8 cellular contexts compared by ENCODE assay signal in genomic region chr10:29646238-29646902, GRCh38. TPM values are rescaled to one million over a fixed set of nuclear protein-coding genes. Genes with fewer than 3 reads are reported as not detected.
DNase-seq lines count a peak whose midpoint lies in the region; ATAC-seq, FAIRE-seq and TF ChIP-seq lines count a peak whose summit lies in the region.

No MANE protein-coding gene starts in this region.

- no peak overlapping the region for H3K27ac ChIP-seq in Karpas-422 (ENCODE audit: low read length)
- peak overlapping the region; percentile 81 for H3K27ac ChIP-seq in hepatocyte
- H3K27ac ChIP-seq in kidney (ENCODE audit: low read depth in 2 of 2, low read length in 2 of 2): peak overlapping the region in 1 of 2 donors; percentile 8

- intact Hi-C loops in kidney (cut with DNase I): no loop called here

- no peaks in the 10 kb centered on the region for H3K9me3 Mint-ChIP-seq in activated naive CD4-positive, alpha-beta T cell treated with anti-CD3 and anti-CD28 coated beads, Interleukin-2, amount 10 ng/mL, durations not matched to agents 7 days and 5 days
- H3K9me3 Mint-ChIP-seq in type B pancreatic cell: peaks cover 6% of the 10 kb centered on the region

- 42% methylated on average over 8 of the region's 8 CpGs for WGBS in hepatocyte (ENCODE audit: low lambda C conversion rate, missing lambda C conversion rate)

- H3K9ac ChIP-seq in Karpas-422 (ENCODE audit: low read length) (no peak overlapping the region), kidney (ENCODE audit: low read length in 2 of 2) (no peak overlapping the region)

- ATAC-seq in HG03039 (IDR thresholded peaks at IDR 0.05; ENCODE audit: unreplicated experiment): no peak
- ATAC-seq in HG03280 (IDR thresholded peaks at IDR 0.05; ENCODE audit: unreplicated experiment): no peak

- FAIRE-seq in kidney (lab: Jason Lieb, UNC): no peak

- H3K79me2 ChIP-seq in Karpas-422 (ENCODE audit: low read length) (no peaks in the 10 kb centered on the region), hepatocyte (peaks cover 55% of the 10 kb centered on the region)

- H3K27me3 Mint-ChIP-seq in activated naive CD4-positive, alpha-beta T cell treated with anti-CD3 and anti-CD28 coated beads, Interleukin-2, amount 10 ng/mL, durations not matched to agents 7 days and 5 days: peaks cover 12% of the 10 kb centered on the region
- no peaks in the 10 kb centered on the region for H3K27me3 Mint-ChIP-seq in type B pancreatic cell

- H3K9me3 ChIP-seq in Karpas-422 (ENCODE audit: low read length) (no peaks in the 10 kb centered on the region), hepatocyte (ENCODE audit: low read depth) (no peaks in the 10 kb centered on the region), kidney (ENCODE audit: control insufficient read depth in 1 of 2, low read length in 2 of 2) (no peaks in the 10 kb centered on the region)

- TF ChIP-seq CTCF in AG09309 (IDR thresholded peaks at IDR 0.05; ENCODE audit: control insufficient read depth, insufficient read depth, low read depth, low read length, missing control alignments) (no peak), hepatocyte (IDR thresholded peaks at IDR 0.05; ENCODE audit: poor library complexity) (no peak), type B pancreatic cell (conservative IDR thresholded peaks at IDR 0.05) (no peak), kidney (IDR thresholded peaks at IDR 0.05; ENCODE audit: borderline replicate concordance, extremely low read depth, insufficient read depth) (no peak)

- H3K36me3 ChIP-seq in Karpas-422 (ENCODE audit: insufficient read depth, low read length) (no peaks in the 10 kb centered on the region), hepatocyte (replicated peaks; ENCODE audit: insufficient read depth, low read depth) (no peaks in the 10 kb centered on the region), kidney (ENCODE audit: control insufficient read depth in 1 of 2, insufficient read depth in 2 of 2, low read length in 2 of 2) (no peaks in the 10 kb centered on the region)

- H2AFZ ChIP-seq in Karpas-422 (ENCODE audit: low read length): no peak overlapping the region
- H2AFZ ChIP-seq in hepatocyte: no peak overlapping the region

- peak overlapping the region; percentile 21 for H3K4me2 ChIP-seq in Karpas-422 (ENCODE audit: low read depth, low read length, poor library complexity, severe bottlenecking)
- peak overlapping the region; percentile 54 for H3K4me2 ChIP-seq in hepatocyte

- DNase-seq in AG09309 (ENCODE audit: low read depth) (peak; percentile 78), Karpas-422 (peak; percentile 56), hepatocyte (ENCODE audit: low spot score) (peak; percentile 29), type B pancreatic cell (ENCODE audit: extremely low spot score, unreplicated experiment) (no peak), kidney (no peak)
- no peak for DNase-seq in activated naive CD4-positive, alpha-beta T cell treated with anti-CD3 and anti-CD28 coated beads, Interleukin-2, amount 10 ng/mL, durations not matched to agents 7 days and 5 days

- peaks cover 2% of the 10 kb centered on the region for H3K36me3 Mint-ChIP-seq in activated naive CD4-positive, alpha-beta T cell treated with anti-CD3 and anti-CD28 coated beads, Interleukin-2, amount 10 ng/mL, durations not matched to agents 7 days and 5 days
- peaks cover 37% of the 10 kb centered on the region for H3K36me3 Mint-ChIP-seq in type B pancreatic cell

- H3K9me2 ChIP-seq in Karpas-422 (replicated peaks; ENCODE audit: insufficient read depth, low read length) (no peaks in the 10 kb centered on the region), hepatocyte (replicated peaks; ENCODE audit: insufficient read depth) (no peaks in the 10 kb centered on the region)

- no peaks in the 10 kb centered on the region for H4K20me1 ChIP-seq in Karpas-422 (ENCODE audit: insufficient read depth, low read depth, low read length)
- H4K20me1 ChIP-seq in hepatocyte (ENCODE audit: insufficient read depth, poor library complexity, severe bottlenecking): no peaks in the 10 kb centered on the region

- H3K4me3 ChIP-seq in AG09309 (ENCODE audit: control insufficient read depth, low read depth, low read length) (no peak overlapping the region), Karpas-422 (ENCODE audit: low read length) (no peak overlapping the region), hepatocyte (no peak overlapping the region), kidney (ENCODE audit: low read length in 2 of 2) (no peak overlapping the region)

- CTCF ChIA-PET in activated naive CD4-positive, alpha-beta T cell treated with anti-CD3 and anti-CD28 coated beads, Interleukin-2, amount 10 ng/mL, durations not matched to agents 7 days and 5 days (lab: Charles Lee): no interaction called here

- H3K27ac Mint-ChIP-seq in activated naive CD4-positive, alpha-beta T cell treated with anti-CD3 and anti-CD28 coated beads, Interleukin-2, amount 10 ng/mL, durations not matched to agents 7 days and 5 days: peak overlapping the region; percentile 4
- peak overlapping the region; percentile 29 for H3K27ac Mint-ChIP-seq in type B pancreatic cell

- H3K27me3 ChIP-seq in Karpas-422 (ENCODE audit: low read length): no peaks in the 10 kb centered on the region
- no peaks in the 10 kb centered on the region for H3K27me3 ChIP-seq in hepatocyte

- H3K4me3 Mint-ChIP-seq in activated naive CD4-positive, alpha-beta T cell treated with anti-CD3 and anti-CD28 coated beads, Interleukin-2, amount 10 ng/mL, durations not matched to agents 7 days and 5 days: no peak overlapping the region
- peak overlapping the region; percentile 68 for H3K4me3 Mint-ChIP-seq in type B pancreatic cell

- peaks cover 41% of the 10 kb centered on the region for H3K4me1 Mint-ChIP-seq in activated naive CD4-positive, alpha-beta T cell treated with anti-CD3 and anti-CD28 coated beads, Interleukin-2, amount 10 ng/mL, durations not matched to agents 7 days and 5 days
- H3K4me1 Mint-ChIP-seq in type B pancreatic cell (ENCODE audit: unreplicated experiment): peaks cover 81% of the 10 kb centered on the region

- peaks cover 20% of the 10 kb centered on the region for H3K4me1 ChIP-seq in Karpas-422 (ENCODE audit: low read length)
- H3K4me1 ChIP-seq in hepatocyte (ENCODE audit: insufficient read depth): peaks cover 46% of the 10 kb centered on the region
- H3K4me1 ChIP-seq in kidney (ENCODE audit: control insufficient read depth in 1 of 2, insufficient read depth in 1 of 2, low read depth in 1 of 2, low read length in 2 of 2): peaks cover 0 to 6% of the 10 kb centered on the region in 2 donors

RNA-seq across cellular contexts. Expression of gene SVIL, which starts 11.6 kb away (rescaled TPM):
- total RNA-seq in Karpas-422 (2014; rRNA removed; shearing (Covaris generic); ENCODE audit: low replicate concordance): not detected in 2 replicates
- total RNA-seq in hepatocyte (24.3 and 24.4 TPM in 2 replicates), type B pancreatic cell (ENCODE audit: low replicate concordance) (171 and 195 TPM in 2 replicates), kidney (94.4 TPM)
- polyA plus RNA-seq in hepatocyte (36.5 and 64.2 TPM in 2 replicates), kidney (ENCODE audit: insufficient read depth, low read depth, low replicate concordance) (7.4 TPM)

Comparison
In these comparisons a context has a peak if more than half of its experiments do, and no peak if none do; other contexts are left out.
1. DNase-seq: peak in AG09309 (single experiment), Karpas-422 (single experiment) and hepatocyte (single experiment); none in activated naive CD4-positive, alpha-beta T cell treated with anti-CD3 and anti-CD28 coated beads, Interleukin-2, amount 10 ng/mL, durations not matched to agents 7 days and 5 days (single experiment), type B pancreatic cell (single experiment) and kidney (single experiment).
2. RNA of gene SVIL, which starts 11.6 kb away (total RNA-seq): 171 to 195 TPM in type B pancreatic cell, 94.4 TPM in kidney (single experiment) and 24.3 to 24.4 TPM in hepatocyte; not detected in Karpas-422; every median in the first group is over 10 times any median in the second.